8 cellular contexts compared by ENCODE assay signal in the genomic region with DNA sequence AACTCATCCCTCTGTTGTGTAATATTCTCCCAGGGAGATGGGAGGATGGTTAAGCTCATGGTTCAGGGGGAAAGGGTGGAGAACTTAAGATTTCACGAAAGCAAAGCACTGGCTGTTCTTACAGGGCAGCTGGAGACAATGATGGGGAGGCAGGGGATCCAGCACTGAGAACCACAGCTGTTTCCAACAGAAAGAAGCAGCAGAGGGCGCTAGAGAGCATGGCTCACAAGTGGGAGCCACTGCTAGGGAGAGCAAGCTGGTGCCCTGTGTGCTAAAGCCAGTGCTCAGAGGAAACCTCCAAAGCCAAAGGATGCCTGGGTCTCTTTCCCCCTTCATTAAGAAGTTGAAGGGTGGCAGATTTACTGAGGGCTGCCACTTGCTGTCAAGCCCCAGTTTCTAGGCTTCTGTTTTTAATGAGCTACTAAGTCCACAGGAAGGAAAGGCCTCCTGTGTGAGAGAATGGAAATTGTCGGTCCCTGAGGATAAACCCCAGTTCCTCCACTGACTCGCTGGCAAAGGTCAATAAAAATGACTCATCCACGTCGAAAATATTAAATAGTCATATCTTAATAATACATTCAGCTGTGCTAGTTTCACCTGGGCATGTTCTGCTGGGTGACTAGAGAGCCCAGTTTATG.
DNase-seq lines count a peak whose midpoint lies in the region; TF ChIP-seq lines count a peak whose summit lies in the region.

No MANE protein-coding gene starts in this region.

- TF ChIP-seq CTCF in breast epithelium (IDR thresholded peaks at IDR 0.05) = peak in 2 of 3 donors; percentile 35 to 44

- DNase-seq in SHP77 (lab: John Stamatoyannopoulos, UW) = peak; percentile 2 to 9
- DNase-seq in SHP77 treated with DMSO at 0.1 percent for 48 hours (lab: John Stamatoyannopoulos, UW) = no peak
- DNase-seq in SKM-1 treated with dmso at 0.1 percent for 144 hours (lab: John Stamatoyannopoulos, UW; ENCODE audit: unreplicated experiment) = peak; percentile 2
- DNase-seq in breast epithelium (ENCODE audit: low spot score in 2 of 2) = no peak
- peak; percentile 68 for DNase-seq in kidney tubule cell (ENCODE audit: low spot score)
- peak; percentile 2 to 50 (median 22) for DNase-seq in stimulated activated CD4-positive, alpha-beta T cell treated with anti-CD3 and anti-CD28 coated beads, TNF-alpha, amount 100 ng/mL, for 24 hours (ENCODE audit: low read depth in 3 of 3)
- DNase-seq in mesenteric fat pad (ENCODE audit: low spot score) = no peak

- H3K27me3 ChIP-seq in breast epithelium = no peaks in the 10 kb centered on the region

- no peak for TF ChIP-seq EP300 in Ishikawa (IDR thresholded peaks at IDR 0.05; ENCODE audit: borderline replicate concordance)

- H3K27ac ChIP-seq in breast epithelium = no peak overlapping the region

- H3K36me3 ChIP-seq in breast epithelium = no peaks in the 10 kb centered on the region

- no peaks in the 10 kb centered on the region for H3K4me1 ChIP-seq in breast epithelium

- no peaks in the 10 kb centered on the region for H3K9me3 ChIP-seq in breast epithelium

- peak; percentile 77 for TF ChIP-seq RAD21 in Ishikawa (IDR thresholded peaks at IDR 0.05; ENCODE audit: low read depth)

- TF ChIP-seq POLR2A in breast epithelium (IDR thresholded peaks at IDR 0.05) = no peak

- no peak overlapping the region for H3K4me3 ChIP-seq in breast epithelium

- intact Hi-C loops in breast epithelium (cut with DNase I; ENCODE audit: low total_unique reads) = no loop called here

TF ChIP-seq in Ishikawa, 13 proteins besides CTCF, POLR2A, EP300 and RAD21:
- TF ChIP-seq FOXM1 (IDR thresholded peaks at IDR 0.05; ENCODE audit: borderline replicate concordance, low read depth) = no peak
- TF ChIP-seq NFIC (IDR thresholded peaks at IDR 0.05) = no peak
- no peak for TF ChIP-seq CREB1 (IDR thresholded peaks at IDR 0.05; ENCODE audit: low read depth)
- TF ChIP-seq USF1 (IDR thresholded peaks at IDR 0.05) = no peak
- TF ChIP-seq TEAD4 (IDR thresholded peaks at IDR 0.05) = no peak
- TF ChIP-seq TCF12 (IDR thresholded peaks at IDR 0.05; ENCODE audit: low read depth) = no peak
- no peak for TF ChIP-seq TAF1 (IDR thresholded peaks at IDR 0.05; ENCODE audit: low read depth)
- TF ChIP-seq EGR1 (IDR thresholded peaks at IDR 0.05) = no peak
- TF ChIP-seq CEBPB (IDR thresholded peaks at IDR 0.05) = no peak
- TF ChIP-seq, protein P1, sequence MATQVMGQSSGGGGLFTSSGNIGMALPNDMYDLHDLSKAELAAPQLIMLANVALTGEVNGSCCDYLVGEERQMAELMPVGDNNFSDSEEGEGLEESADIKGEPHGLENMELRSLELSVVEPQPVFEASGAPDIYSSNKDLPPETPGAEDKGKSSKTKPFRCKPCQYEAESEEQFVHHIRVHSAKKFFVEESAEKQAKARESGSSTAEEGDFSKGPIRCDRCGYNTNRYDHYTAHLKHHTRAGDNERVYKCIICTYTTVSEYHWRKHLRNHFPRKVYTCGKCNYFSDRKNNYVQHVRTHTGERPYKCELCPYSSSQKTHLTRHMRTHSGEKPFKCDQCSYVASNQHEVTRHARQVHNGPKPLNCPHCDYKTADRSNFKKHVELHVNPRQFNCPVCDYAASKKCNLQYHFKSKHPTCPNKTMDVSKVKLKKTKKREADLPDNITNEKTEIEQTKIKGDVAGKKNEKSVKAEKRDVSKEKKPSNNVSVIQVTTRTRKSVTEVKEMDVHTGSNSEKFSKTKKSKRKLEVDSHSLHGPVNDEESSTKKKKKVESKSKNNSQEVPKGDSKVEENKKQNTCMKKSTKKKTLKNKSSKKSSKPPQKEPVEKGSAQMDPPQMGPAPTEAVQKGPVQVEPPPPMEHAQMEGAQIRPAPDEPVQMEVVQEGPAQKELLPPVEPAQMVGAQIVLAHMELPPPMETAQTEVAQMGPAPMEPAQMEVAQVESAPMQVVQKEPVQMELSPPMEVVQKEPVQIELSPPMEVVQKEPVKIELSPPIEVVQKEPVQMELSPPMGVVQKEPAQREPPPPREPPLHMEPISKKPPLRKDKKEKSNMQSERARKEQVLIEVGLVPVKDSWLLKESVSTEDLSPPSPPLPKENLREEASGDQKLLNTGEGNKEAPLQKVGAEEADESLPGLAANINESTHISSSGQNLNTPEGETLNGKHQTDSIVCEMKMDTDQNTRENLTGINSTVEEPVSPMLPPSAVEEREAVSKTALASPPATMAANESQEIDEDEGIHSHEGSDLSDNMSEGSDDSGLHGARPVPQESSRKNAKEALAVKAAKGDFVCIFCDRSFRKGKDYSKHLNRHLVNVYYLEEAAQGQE (IDR thresholded peaks at IDR 0.05; ENCODE audit: low read depth) = no peak
- TF ChIP-seq, protein P2, sequence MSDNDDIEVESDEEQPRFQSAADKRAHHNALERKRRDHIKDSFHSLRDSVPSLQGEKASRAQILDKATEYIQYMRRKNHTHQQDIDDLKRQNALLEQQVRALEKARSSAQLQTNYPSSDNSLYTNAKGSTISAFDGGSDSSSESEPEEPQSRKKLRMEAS (IDR thresholded peaks at IDR 0.05) = no peak
- no peak for TF ChIP-seq YY1 (IDR thresholded peaks at IDR 0.05; ENCODE audit: low read depth)
- TF ChIP-seq ZBTB7A (IDR thresholded peaks at IDR 0.05; ENCODE audit: low read depth) = no peak

Comparison
In these comparisons a context has a peak if more than half of its experiments do, and no peak if none do; other contexts are left out.
1. DNase-seq: peak in SHP77 (2 of 2), SKM-1 treated with dmso at 0.1 percent for 144 hours (single experiment), kidney tubule cell (single experiment) and stimulated activated CD4-positive, alpha-beta T cell treated with anti-CD3 and anti-CD28 coated beads, TNF-alpha, amount 100 ng/mL, for 24 hours (3 of 3); none in SHP77 treated with DMSO at 0.1 percent for 48 hours (single experiment), breast epithelium (0 of 2) and mesenteric fat pad (single experiment).